In the genomic region with DNA sequence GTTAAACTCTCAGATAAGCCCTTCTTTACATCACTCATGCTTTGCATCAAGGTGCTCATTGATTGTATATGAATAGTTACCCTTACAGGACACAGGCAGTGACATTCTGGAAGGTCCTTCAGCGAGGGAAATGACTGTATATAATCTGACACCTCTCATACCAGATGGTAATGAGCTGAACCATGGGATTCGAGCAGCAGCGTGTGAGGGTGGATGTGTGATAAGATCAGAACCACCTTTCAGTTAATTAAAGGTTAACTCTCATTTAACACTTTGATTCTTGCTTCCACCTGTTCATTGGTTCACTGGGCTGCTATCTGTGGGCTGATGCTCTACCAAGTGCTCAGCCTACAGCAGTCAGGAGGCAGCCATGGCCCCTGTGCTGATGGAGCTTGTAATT, we compare ENCODE assay signal across 11 cellular contexts. TPM values are rescaled to one million over a fixed set of nuclear protein-coding genes. Genes with fewer than 3 reads are reported as not detected.
DNase-seq lines count a peak whose midpoint lies in the region; ATAC-seq, FAIRE-seq and TF ChIP-seq lines count a peak whose summit lies in the region.
"Had no signal": no experiment of that assay in that cellular context is flagged by ENCODE, and none has a peak within 500 bp of the region (broad histone marks: within the 10 kb centered on the region; RNA-seq: fewer than 3 reads in every experiment).

No MANE protein-coding gene starts in this region.

- H3K27me3 Mint-ChIP-seq in T-helper 2 cell treated with Interferon-gamma antibody and Interleukin-4, amounts not matched to agents 5 μg/mL and 100 μg/mL, for 36 hours (ENCODE audit: low read depth), result no peaks in the 10 kb centered on the region

- H3K36me3 ChIP-seq in left ventricle myocardium inferior, result peaks cover 17% of the 10 kb centered on the region
- no peaks in the 10 kb centered on the region for H3K36me3 ChIP-seq in keratinocyte (ENCODE audit: control insufficient read depth in 2 of 2, extremely low read depth in 1 of 2, insufficient read depth in 2 of 2, low read length in 2 of 2)
- H3K36me3 ChIP-seq in vagina, result no peaks in the 10 kb centered on the region

- TF ChIP-seq CTCF in left ventricle myocardium inferior (IDR thresholded peaks at IDR 0.05; ENCODE audit: borderline replicate concordance) (no peak), keratinocyte (optimal IDR thresholded peaks at IDR 0.05 in 1 of 3, IDR thresholded peaks at IDR 0.05 in 1 of 3, conservative IDR thresholded peaks at IDR 0.05 in 1 of 3; ENCODE audit: extremely low read depth in 1 of 3, insufficient read depth in 2 of 3, low read length in 3 of 3) (no peak), vagina (IDR thresholded peaks at IDR 0.05) (no peak)

- no peaks in the 10 kb centered on the region for H3K79me2 ChIP-seq in keratinocyte (ENCODE audit: control insufficient read depth, insufficient read depth, low read length)

- dilution Hi-C loops in keratinocyte (cut with MboI; ENCODE audit: extremely low pct_ligation_motif_present, low sequenced_read_pairs), result no loop called here

- FAIRE-seq in keratinocyte (lab: Jason Lieb, UNC), result no peak
- FAIRE-seq: HTR-8/SVneo had no signal

- peaks cover 64% of the 10 kb centered on the region for H3K36me3 Mint-ChIP-seq in T-helper 2 cell treated with Interferon-gamma antibody and Interleukin-4, amounts not matched to agents 5 μg/mL and 100 μg/mL, for 36 hours (ENCODE audit: low read depth)

- H4K20me1 ChIP-seq in keratinocyte (ENCODE audit: control insufficient read depth, extremely low read depth, insufficient read depth, low read length), result no peaks in the 10 kb centered on the region

- peak overlapping the region; percentile 65 for H3K27ac Mint-ChIP-seq in T-helper 2 cell treated with Interferon-gamma antibody and Interleukin-4, amounts not matched to agents 5 μg/mL and 100 μg/mL, for 36 hours

- H3K4me1 ChIP-seq in left ventricle myocardium inferior (peaks cover 99% of the 10 kb centered on the region), keratinocyte (ENCODE audit: control insufficient read depth, extremely low read depth, insufficient read depth, low read length) (peaks cover 52% of the 10 kb centered on the region), vagina (peaks cover 64% of the 10 kb centered on the region)

- intact Hi-C loops in left ventricle myocardium inferior (cut with micrococcal nuclease), result no loop called here
- intact Hi-C loops in Right ventricle myocardium superior (cut with DNase I), result no loop called here
- intact Hi-C loops in vagina (cut with DNase I), result no loop called here

- H3K27ac ChIP-seq in left ventricle myocardium inferior (replicated peaks), result peak overlapping the region; percentile 87
- H3K27ac ChIP-seq in keratinocyte (ENCODE audit: control insufficient read depth, insufficient read depth, low read length), result peak overlapping the region; percentile 84
- peak overlapping the region; percentile 53 for H3K27ac ChIP-seq in vagina

- no peaks in the 10 kb centered on the region for H3K9me3 Mint-ChIP-seq in T-helper 2 cell treated with Interferon-gamma antibody and Interleukin-4, amounts not matched to agents 5 μg/mL and 100 μg/mL, for 36 hours

- H3K4me1 Mint-ChIP-seq in T-helper 2 cell treated with Interferon-gamma antibody and Interleukin-4, amounts not matched to agents 5 μg/mL and 100 μg/mL, for 36 hours (ENCODE audit: low read depth), result peaks cover 42% of the 10 kb centered on the region

- no peaks in the 10 kb centered on the region for H3K27me3 ChIP-seq in left ventricle myocardium inferior (ENCODE audit: low read depth)
- no peaks in the 10 kb centered on the region for H3K27me3 ChIP-seq in keratinocyte (ENCODE audit: control insufficient read depth, extremely low read depth, insufficient read depth, low read length)
- no peaks in the 10 kb centered on the region for H3K27me3 ChIP-seq in vagina
- H3K27me3 ChIP-seq: BLaER1 treated with 17β-estradiol and CSF1 and Interleukin-3, amounts not matched to agents 10 nM and 100 nM had no signal

- H3K4me3 Mint-ChIP-seq in T-helper 2 cell treated with Interferon-gamma antibody and Interleukin-4, amounts not matched to agents 5 μg/mL and 100 μg/mL, for 36 hours, result no peak overlapping the region

- DNase-seq in left ventricle myocardium inferior (no peak), Right ventricle myocardium superior (no peak), keratinocyte (ENCODE audit: low read depth, low spot score) (no peak), vagina (ENCODE audit: extremely low spot score in 2 of 2) (no peak)
- no peak for DNase-seq in T-helper 2 cell treated with Interferon-gamma antibody and Interleukin-4, amounts not matched to agents 5 μg/mL and 100 μg/mL, for 36 hours (ENCODE audit: low spot score)
- no peak for DNase-seq in activated CD8-positive, alpha-beta memory T cell treated with anti-CD3 and anti-CD28 coated beads, Interleukin-2, amount 50 U/mL, for 48 hours
- DNase-seq: retina had no signal

- H2AFZ ChIP-seq in keratinocyte (ENCODE audit: control insufficient read depth, low read length), result peak overlapping the region; percentile 32

- no peaks in the 10 kb centered on the region for H3K9me3 ChIP-seq in left ventricle myocardium inferior (replicated peaks)
- H3K9me3 ChIP-seq in keratinocyte (ENCODE audit: control insufficient read depth, low read depth, low read length), result no peaks in the 10 kb centered on the region
- no peaks in the 10 kb centered on the region for H3K9me3 ChIP-seq in vagina
- H3K9me3 ChIP-seq: BLaER1 treated with 17β-estradiol and CSF1 and Interleukin-3, amounts not matched to agents 10 nM and 100 nM had no signal

- ATAC-seq in Right ventricle myocardium superior (ENCODE audit: poor library complexity), result no peak
- no peak for ATAC-seq in HG02981 (IDR thresholded peaks at IDR 0.05; ENCODE audit: unreplicated experiment)
- no peak for ATAC-seq in HG03135 (IDR thresholded peaks at IDR 0.05; ENCODE audit: unreplicated experiment)

- TF ChIP-seq POLR2A in vagina (IDR thresholded peaks at IDR 0.05), result no peak

- H3K9ac ChIP-seq in keratinocyte (ENCODE audit: control insufficient read depth, extremely low read depth, insufficient read depth, low read length), result peak overlapping the region; percentile 18

- H3K4me3 ChIP-seq in left ventricle myocardium inferior (no peak overlapping the region), keratinocyte (ENCODE audit: control insufficient read depth in 2 of 3, extremely low read depth in 1 of 3, insufficient read depth in 2 of 3, low read depth in 1 of 3, low read length in 3 of 3) (no peak overlapping the region), vagina (no peak overlapping the region)
- H3K4me3 ChIP-seq: BLaER1 treated with 17β-estradiol and CSF1 and Interleukin-3, amounts not matched to agents 10 nM and 100 nM had no signal

- no peaks in the 10 kb centered on the region for H3K9me1 ChIP-seq in keratinocyte (ENCODE audit: control insufficient read depth, extremely low read depth, insufficient read depth, low read length)

- H3K4me2 ChIP-seq in keratinocyte (ENCODE audit: control insufficient read depth, extremely low read depth, insufficient read depth, low read depth, low read length), result no peak overlapping the region

RNA-seq across cellular contexts. Expression of a gene that starts 24.2 kb away (rescaled TPM):
- 28.1 TPM for total RNA-seq in left ventricle myocardium inferior
- 23.7 TPM for total RNA-seq in Right ventricle myocardium superior
- 3.3 to 4.3 TPM (median 4.1 TPM) in 3 replicates for polyA plus RNA-seq in keratinocyte
- polyA plus RNA-seq in keratinocyte (2011; ENCODE audit: low read depth), result 3.2 TPM
- 2.6 and 3.2 TPM in 2 replicates for polyA plus RNA-seq in keratinocyte (2011; cell fraction: cytosol; rRNA removed)
- 7.6 and 10.8 TPM in 2 replicates for polyA plus RNA-seq in keratinocyte (2011; cell fraction: nucleus; rRNA removed)
- polyA plus RNA-seq in keratinocyte (2012; ENCODE audit: low replicate concordance), result 2.7 and 3.5 TPM in 2 replicates
- 6.8 to 8.7 TPM (median 8.4 TPM) in 3 replicates for polyA minus RNA-seq in keratinocyte
- polyA minus RNA-seq in keratinocyte (2011; cell fraction: cytosol; rRNA and poly(A)+ RNA removed), result 4.4 TPM
- 8.1 and 19.7 TPM in 2 replicates for polyA minus RNA-seq in keratinocyte (2011; cell fraction: nucleus; rRNA and poly(A)+ RNA removed)
- 45.4 TPM for total RNA-seq in vagina
